In the genomic region with DNA sequence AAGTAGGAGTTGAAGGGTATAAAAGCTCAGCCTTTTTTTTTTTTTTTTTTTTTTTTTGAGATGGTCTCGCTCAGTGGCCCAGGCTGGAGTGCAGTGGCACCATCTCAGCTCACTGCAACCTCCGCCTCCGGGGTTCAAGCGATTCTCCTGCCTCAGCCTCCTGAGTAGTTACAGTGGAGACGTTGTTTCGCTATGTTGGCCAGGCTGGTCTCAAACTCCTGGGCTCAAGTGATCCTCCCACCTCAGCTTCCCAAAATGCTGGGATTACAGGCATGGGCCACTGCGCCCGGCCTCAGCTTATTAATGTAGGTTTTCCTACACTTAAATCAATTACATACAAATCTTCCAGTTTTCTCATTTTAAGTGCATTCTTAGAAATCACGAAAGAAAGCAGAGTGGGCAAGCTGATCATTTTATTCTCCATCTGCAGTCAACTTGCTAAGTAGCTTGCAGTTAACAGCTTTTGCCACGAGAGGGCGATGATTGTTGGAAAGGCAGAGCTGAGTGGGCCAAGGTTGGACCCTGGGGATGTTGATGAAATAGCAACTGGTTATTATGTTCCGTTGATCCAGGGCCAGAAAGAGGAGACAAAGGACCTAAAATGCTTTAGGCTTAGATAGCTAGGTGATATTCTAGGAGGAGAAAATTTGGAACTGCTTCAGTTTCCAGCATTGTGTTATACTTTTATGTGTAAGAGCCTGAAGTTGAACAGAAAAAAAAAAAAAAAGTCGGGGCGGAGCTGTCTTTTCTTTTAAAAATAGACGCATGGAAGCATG, we compare ENCODE assay signal across 8 cellular contexts.
DNase-seq lines count a peak whose midpoint lies in the region; ATAC-seq and TF ChIP-seq lines count a peak whose summit lies in the region.

No MANE protein-coding gene starts in this region.

- intact Hi-C loops in activated CD4-positive, alpha-beta T cell treated with anti-CD3 and anti-CD28 coated beads, Interleukin-2, amount 10 ng/mL, durations not matched to agents 24 days and 14 days (cut with micrococcal nuclease) = loop anchor here (1.0 to 2.0 kb wide), 4 partner anchors 52 to 398 kb away; no protein-coding TSS in a partner anchor
- intact Hi-C loops in right lobe of liver (cut with DNase I) = no loop called here

- H3K4me1 ChIP-seq in HAP-1 (peaks cover 2% of the 10 kb centered on the region), right lobe of liver (peaks cover 0 to 5% (median 2%) of the 10 kb centered on the region in 4 donors)

- TF ChIP-seq CTCF in AG09319 (IDR thresholded peaks at IDR 0.05; ENCODE audit: low read depth, low read length) (peak; percentile 85), right lobe of liver (IDR thresholded peaks at IDR 0.05) (peak; percentile 80 to 88 (median 84))

- H3K27ac ChIP-seq in right lobe of liver = no peak overlapping the region

- TF ChIP-seq POLR2A in right lobe of liver (IDR thresholded peaks at IDR 0.05) = no peak

- no peaks in the 10 kb centered on the region for H3K9me3 Mint-ChIP-seq in activated CD4-positive, alpha-beta T cell treated with anti-CD3 and anti-CD28 coated beads, Interleukin-2, amount 10 ng/mL, durations not matched to agents 24 days and 14 days

- in situ Hi-C loops in HAP-1 (cut with MboI; ENCODE audit: low sequenced_read_pairs) = loop anchor here (25.0 kb wide), 1 partner anchor 299 kb away; no protein-coding TSS in a partner anchor

- peaks cover 20% of the 10 kb centered on the region for H3K4me1 Mint-ChIP-seq in activated CD4-positive, alpha-beta T cell treated with anti-CD3 and anti-CD28 coated beads, Interleukin-2, amount 10 ng/mL, durations not matched to agents 24 days and 14 days

- DNase-seq in AG09319 (ENCODE audit: extremely low read depth, low read depth) (peak; percentile 79), HAP-1 (ENCODE audit: low spot score in 2 of 2) (peak; percentile 57 to 86), NCI-H510A treated with DMSO at 0.1 percent for 48 hours (lab: John Stamatoyannopoulos, UW) (peak; percentile 75), dedifferentiated amniotic fluid mesenchymal stem cell (ENCODE audit: extremely low spot score) (peak; percentile 95), right lobe of liver (peak in 2 of 3 donors; percentile 59 to 74)
- DNase-seq in activated CD4-positive, alpha-beta T cell treated with anti-CD3 and anti-CD28 coated beads, Interleukin-2, amount 10 ng/mL, durations not matched to agents 24 days and 14 days = peak; percentile 92
- DNase-seq in stimulated activated CD4-positive, alpha-beta T cell treated with anti-CD3 and anti-CD28 coated beads, TNF-alpha, amount 100 ng/mL, for 24 hours (ENCODE audit: low read depth in 3 of 3) = peak; percentile 48 to 61 (median 55)

- H3K4me3 ChIP-seq in HAP-1 (no peak overlapping the region), right lobe of liver (no peak overlapping the region)

- H3K27me3 Mint-ChIP-seq in activated CD4-positive, alpha-beta T cell treated with anti-CD3 and anti-CD28 coated beads, Interleukin-2, amount 10 ng/mL, durations not matched to agents 24 days and 14 days = no peaks in the 10 kb centered on the region

- no peak overlapping the region for H3K27ac Mint-ChIP-seq in activated CD4-positive, alpha-beta T cell treated with anti-CD3 and anti-CD28 coated beads, Interleukin-2, amount 10 ng/mL, durations not matched to agents 24 days and 14 days

- H3K36me3 Mint-ChIP-seq in activated CD4-positive, alpha-beta T cell treated with anti-CD3 and anti-CD28 coated beads, Interleukin-2, amount 10 ng/mL, durations not matched to agents 24 days and 14 days (ENCODE audit: low read depth) = peaks cover 2% of the 10 kb centered on the region

- ATAC-seq in right lobe of liver (peak; percentile 78 to 91 (median 88)), GM19397 (IDR thresholded peaks at IDR 0.05; ENCODE audit: unreplicated experiment) (no peak)

- no peak overlapping the region for H3K4me3 Mint-ChIP-seq in activated CD4-positive, alpha-beta T cell treated with anti-CD3 and anti-CD28 coated beads, Interleukin-2, amount 10 ng/mL, durations not matched to agents 24 days and 14 days

- H3K9me3 ChIP-seq in HAP-1 (no peaks in the 10 kb centered on the region), right lobe of liver (no peaks in the 10 kb centered on the region)

- H3K36me3 ChIP-seq in HAP-1 (replicated peaks) (no peaks in the 10 kb centered on the region), right lobe of liver (no peaks in the 10 kb centered on the region)

- no peaks in the 10 kb centered on the region for H3K27me3 ChIP-seq in HAP-1 (ENCODE audit: low read depth)
- H3K27me3 ChIP-seq in right lobe of liver = no peaks in the 10 kb centered on the region

- WGBS in right lobe of liver (ENCODE audit: insufficient coverage, low coverage, low lambda C conversion rate, missing lambda C conversion rate) = 40% methylated on average over 11 of the region's 15 CpGs
